ENCODE assay signal across 10 cellular contexts in the genomic region with DNA sequence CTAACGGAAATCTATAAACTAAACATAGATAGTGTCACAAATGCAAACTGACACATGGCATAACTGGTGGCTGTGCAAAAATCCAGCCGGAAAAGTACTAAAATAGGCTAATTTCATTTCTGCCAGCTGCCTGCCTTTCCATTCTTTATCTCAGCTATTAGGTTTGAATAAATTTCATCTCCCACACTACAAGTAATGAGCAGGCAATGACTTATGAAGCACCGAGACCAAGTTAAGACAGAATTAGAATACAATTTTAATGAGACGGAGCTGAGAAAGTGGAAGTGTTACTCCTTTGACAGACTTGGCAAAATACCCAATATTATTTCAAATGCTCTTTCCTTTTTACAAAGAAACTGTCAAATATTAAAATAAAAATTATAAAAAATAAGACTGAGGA.
A peak's percentile ranks its signal among the peaks of the same experiment; 100 is the strongest.
DNase-seq lines count a peak whose midpoint lies in the region; ATAC-seq and TF ChIP-seq lines count a peak whose summit lies in the region.
"Had no signal": no experiment of that assay in that cellular context is flagged by ENCODE, and none has a peak within 500 bp of the region (broad histone marks: within the 10 kb centered on the region; RNA-seq: fewer than 3 reads in every experiment).

No MANE protein-coding gene starts in this region.

- H3K4me2 ChIP-seq in neuronal stem cell (ENCODE audit: insufficient read depth, low read length, poor library complexity, severe bottlenecking): no peak overlapping the region

- H3K4me1 ChIP-seq in neuronal stem cell (ENCODE audit: control insufficient read depth in 2 of 2, insufficient read depth in 1 of 2, low read depth in 1 of 2, low read length in 2 of 2) (peaks cover 10 to 51% of the 10 kb centered on the region in 2 donors), thyroid gland (no peaks in the 10 kb centered on the region), right lobe of liver (no peaks in the 10 kb centered on the region)

- DNase-seq in NCI-H146 treated with DMSO at 0.1 percent for 48 hours (lab: John Stamatoyannopoulos, UW; ENCODE audit: unreplicated experiment): peak; percentile 15
- no peak for DNase-seq in neuronal stem cell (ENCODE audit: low spot score)
- DNase-seq in thyroid gland: no peak
- DNase-seq in right lobe of liver: no peak
- DNase-seq: dermis blood vessel endothelial cell, NCI-H1436 treated with DMSO at 0.1 percent for 48 hours had no signal

- no peaks in the 10 kb centered on the region for H3K9me3 ChIP-seq in neuronal stem cell (replicated peaks in 1 of 2; ENCODE audit: control insufficient read depth in 2 of 2, insufficient read depth in 1 of 2, low read depth in 1 of 2, low read length in 2 of 2)
- no peaks in the 10 kb centered on the region for H3K9me3 ChIP-seq in thyroid gland
- no peaks in the 10 kb centered on the region for H3K9me3 ChIP-seq in right lobe of liver
- H3K9me3 ChIP-seq: neutrophil had no signal

- no peak overlapping the region for H3K14ac ChIP-seq in neuronal stem cell (ENCODE audit: low read length)

- no peak overlapping the region for H2BK12ac ChIP-seq in neuronal stem cell (ENCODE audit: low read length)

- no peak overlapping the region for H2AFZ ChIP-seq in neuronal stem cell (ENCODE audit: low read length)

- no peak overlapping the region for H3K23ac ChIP-seq in neuronal stem cell (ENCODE audit: low read depth, low read length, poor library complexity)

- H3K4ac ChIP-seq in neuronal stem cell (ENCODE audit: low read length): no peak overlapping the region

- H3K4me3 ChIP-seq in neuronal stem cell (ENCODE audit: low read length in 2 of 2): no peak overlapping the region
- H3K4me3 ChIP-seq in thyroid gland (replicated peaks in 1 of 3): no peak overlapping the region
- H3K4me3 ChIP-seq in right lobe of liver: no peak overlapping the region

- ATAC-seq in GM18907 (IDR thresholded peaks at IDR 0.05; ENCODE audit: unreplicated experiment) (peak; percentile 62), HG02763 (IDR thresholded peaks at IDR 0.05; ENCODE audit: unreplicated experiment) (peak; percentile 35), HG02885 (IDR thresholded peaks at IDR 0.05; ENCODE audit: poor library complexity, unreplicated experiment) (no peak), right lobe of liver (no peak)

- no peak overlapping the region for H3K18ac ChIP-seq in neuronal stem cell (ENCODE audit: low read length)

- H3K9ac ChIP-seq in neuronal stem cell (ENCODE audit: low read depth, low read length, poor library complexity): no peak overlapping the region

- TF ChIP-seq CTCF in thyroid gland (IDR thresholded peaks at IDR 0.05) (no peak), right lobe of liver (IDR thresholded peaks at IDR 0.05) (no peak)

- no peaks in the 10 kb centered on the region for H3K36me3 ChIP-seq in neuronal stem cell (replicated peaks in 1 of 2; ENCODE audit: control insufficient read depth in 2 of 2, insufficient read depth in 2 of 2, low read length in 2 of 2)
- H3K36me3 ChIP-seq in thyroid gland: no peaks in the 10 kb centered on the region
- H3K36me3 ChIP-seq in right lobe of liver: no peaks in the 10 kb centered on the region
- H3K36me3 ChIP-seq: neutrophil had no signal

- H4K8ac ChIP-seq in neuronal stem cell (ENCODE audit: low read depth, low read length): no peak overlapping the region

- no peak overlapping the region for H4K91ac ChIP-seq in neuronal stem cell (ENCODE audit: low read depth, low read length, poor library complexity)

- H2BK120ac ChIP-seq in neuronal stem cell (ENCODE audit: low read depth, low read length): no peak overlapping the region

- no peak overlapping the region for H2BK5ac ChIP-seq in neuronal stem cell (ENCODE audit: low read length)

- H2AK5ac ChIP-seq in neuronal stem cell (ENCODE audit: low read depth, low read length): no peak overlapping the region

- no peak overlapping the region for H2BK15ac ChIP-seq in neuronal stem cell (ENCODE audit: low read length)

- no peaks in the 10 kb centered on the region for H3K27me3 ChIP-seq in neuronal stem cell (ENCODE audit: control insufficient read depth in 3 of 3, insufficient read depth in 3 of 3, low read depth in 1 of 3, low read length in 3 of 3)
- H3K27me3 ChIP-seq in thyroid gland: no peaks in the 10 kb centered on the region
- H3K27me3 ChIP-seq in right lobe of liver: no peaks in the 10 kb centered on the region

- no CpG with 5 or more reads among the region's 4 CpGs for WGBS in neuronal stem cell (ENCODE audit: extremely low coverage in 2 of 2, insufficient read length in 2 of 2, insufficient replicate concordance in 1 of 2), 2 donors
- WGBS in thyroid gland, 2 donors: 71 to 76% methylated on average over 4 of the region's 4 CpGs
- 53% methylated on average over 4 of the region's 4 CpGs for WGBS in right lobe of liver (ENCODE audit: insufficient coverage, low coverage, low lambda C conversion rate, missing lambda C conversion rate)

- no peak for TF ChIP-seq POLR2A in thyroid gland (IDR thresholded peaks at IDR 0.05)
- TF ChIP-seq POLR2A in right lobe of liver (IDR thresholded peaks at IDR 0.05): no peak

- H3K79me1 ChIP-seq in neuronal stem cell (ENCODE audit: low read depth, low read length): no peaks in the 10 kb centered on the region

- H3K27ac ChIP-seq in neuronal stem cell (replicated peaks; ENCODE audit: low read length) (peak overlapping the region; percentile 34), thyroid gland (no peak overlapping the region), right lobe of liver (no peak overlapping the region)
- H3K27ac ChIP-seq: neutrophil had no signal

- intact Hi-C loops in thyroid gland (cut with DNase I) (no loop called here), right lobe of liver (cut with DNase I) (no loop called here)

Comparison
In these comparisons a context has a peak if more than half of its experiments do, and no peak if none do; other contexts are left out.
1. ATAC-seq: peak in GM18907 (single experiment) and HG02763 (single experiment); none in HG02885 (single experiment) and right lobe of liver (0 of 4).